ENCODE assay signal across 8 cellular contexts in the genomic region with DNA sequence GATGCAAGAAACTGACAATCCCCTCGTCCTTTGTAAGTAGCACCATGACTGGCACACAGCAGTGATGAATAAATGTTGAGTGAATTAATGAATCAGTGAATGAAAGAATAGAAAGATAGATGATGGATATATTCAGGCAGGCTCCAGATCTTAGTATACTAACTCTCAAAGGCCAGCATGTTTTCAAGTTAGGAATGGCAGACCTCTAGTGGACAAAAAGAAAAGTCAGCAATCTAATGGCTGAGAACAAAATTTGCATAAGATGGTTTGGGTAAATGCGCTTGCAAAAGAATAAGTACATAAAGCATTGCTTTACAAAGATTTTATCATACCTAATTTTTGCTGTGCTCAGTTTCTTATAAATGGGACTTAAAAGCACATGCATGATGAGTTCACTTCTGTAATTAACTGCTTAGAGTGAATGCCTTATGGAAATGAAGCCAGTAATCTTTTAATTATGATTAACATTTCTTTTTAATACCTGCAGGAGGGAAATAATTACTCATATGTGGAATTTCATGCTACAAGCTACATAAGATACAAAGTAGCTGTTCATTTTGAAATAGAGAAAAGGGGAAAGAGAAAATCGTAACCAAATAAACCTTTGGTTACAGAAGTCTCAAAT.
DNase-seq lines count a peak whose midpoint lies in the region; ATAC-seq, FAIRE-seq and TF ChIP-seq lines count a peak whose summit lies in the region.

No MANE protein-coding gene starts in this region.

- no peak overlapping the region for H3K9ac ChIP-seq in K562 (ENCODE audit: insufficient read depth in 1 of 2, low read depth in 2 of 2, low read length in 2 of 2)

- H3K4me2 ChIP-seq in K562 (ENCODE audit: insufficient read depth, low read length), result no peak overlapping the region

- no peak overlapping the region for H3K27ac ChIP-seq in CD4-positive, CD25-positive, alpha-beta regulatory T cell (ENCODE audit: insufficient read depth, low read length, poor library complexity, severe bottlenecking)
- no peak overlapping the region for H3K27ac ChIP-seq in K562 (ENCODE audit: extremely low read depth, low read depth, low read length)
- H3K27ac ChIP-seq in testis, result no peak overlapping the region

- peaks cover 8 to 21% (median 11%) of the 10 kb centered on the region in 4 donors for H3K4me1 Mint-ChIP-seq in CD4-positive, CD25-positive, alpha-beta regulatory T cell
- peaks cover 5 to 8% of the 10 kb centered on the region in 2 donors for H3K4me1 Mint-ChIP-seq in immature natural killer cell

- peaks cover 8% of the 10 kb centered on the region for H3K4me1 ChIP-seq in CD4-positive, CD25-positive, alpha-beta regulatory T cell (ENCODE audit: control insufficient read depth, insufficient read depth, low read length, poor library complexity, severe bottlenecking)
- no peaks in the 10 kb centered on the region for H3K4me1 ChIP-seq in K562 (replicated peaks in 1 of 2; ENCODE audit: control insufficient read depth in 2 of 2, insufficient read depth in 2 of 2, low read length in 2 of 2)
- H3K4me1 ChIP-seq in testis, result no peaks in the 10 kb centered on the region

- no TSS peak for BruUV-seq in K562 (replicated peaks; lab: Mats Ljungman, UMichigan)

- no peaks in the 10 kb centered on the region for H3K9me3 Mint-ChIP-seq in CD4-positive, CD25-positive, alpha-beta regulatory T cell
- peaks cover 0 to 2% (median 0%) of the 10 kb centered on the region in 6 donors for H3K9me3 Mint-ChIP-seq in immature natural killer cell

- TF ChIP-seq EP300 in K562 (IDR thresholded peaks at IDR 0.05; ENCODE audit: low read length), result no peak

- no peaks in the 10 kb centered on the region for H3K36me3 Mint-ChIP-seq in CD4-positive, CD25-positive, alpha-beta regulatory T cell
- peaks cover 0 to 4% (median 0%) of the 10 kb centered on the region in 3 donors for H3K36me3 Mint-ChIP-seq in immature natural killer cell

- no peak for FAIRE-seq in K562 (lab: Jason Lieb, UNC)

- no peaks in the 10 kb centered on the region for H3K79me2 ChIP-seq in K562 (ENCODE audit: control insufficient read depth, insufficient read depth, low read length)

- POLR2A ChIA-PET in K562 (lab: Yijun Ruan, JAX), result no interaction called here

- no peak overlapping the region for H3K4me3 ChIP-seq in CD4-positive, CD25-positive, alpha-beta regulatory T cell (ENCODE audit: low read depth, low read length)
- no peak overlapping the region for H3K4me3 ChIP-seq in K562
- H3K4me3 ChIP-seq in testis, result no peak overlapping the region

- peak; percentile 67 to 74 for TF ChIP-seq RAD21 in K562 (CRISPR knock-in tag; conservative IDR thresholded peaks at IDR 0.05 in 1 of 2, IDR thresholded peaks at IDR 0.05 in 1 of 2)

- in situ Hi-C loops in K562 (cut with MboI), result no loop called here

- H3K9me3 ChIP-seq in CD4-positive, CD25-positive, alpha-beta regulatory T cell (ENCODE audit: control insufficient read depth in 2 of 2, low read length in 2 of 2), result no peaks in the 10 kb centered on the region
- H3K9me3 ChIP-seq in K562 (replicated peaks; ENCODE audit: control insufficient read depth, insufficient read depth, low read depth, low read length) (no peaks in the 10 kb centered on the region), testis (no peaks in the 10 kb centered on the region)

- H3K27me3 ChIP-seq in CD4-positive, CD25-positive, alpha-beta regulatory T cell (ENCODE audit: control insufficient read depth, insufficient read depth, low read length), result no peaks in the 10 kb centered on the region
- H3K27me3 ChIP-seq in K562 (ENCODE audit: control insufficient read depth in 2 of 2, insufficient read depth in 2 of 2, low read length in 2 of 2) (no peaks in the 10 kb centered on the region), testis (no peaks in the 10 kb centered on the region)

- peak; percentile 62 to 66 for ATAC-seq in CD4-positive, CD25-positive, alpha-beta regulatory T cell (ENCODE audit: low read depth in 2 of 2)
- ATAC-seq in GM18520 (IDR thresholded peaks at IDR 0.05; ENCODE audit: unreplicated experiment) (peak; percentile 64), HG03066 (IDR thresholded peaks at IDR 0.05; ENCODE audit: low read depth, unreplicated experiment) (peak; percentile 71), K562 (no peak; the same call in 2 of the 3 replicates)

- H3K27ac Mint-ChIP-seq in CD4-positive, CD25-positive, alpha-beta regulatory T cell, result no peak overlapping the region
- no peak overlapping the region for H3K27ac Mint-ChIP-seq in immature natural killer cell

- H3K27me3 Mint-ChIP-seq in CD4-positive, CD25-positive, alpha-beta regulatory T cell, result no peaks in the 10 kb centered on the region
- H3K27me3 Mint-ChIP-seq in immature natural killer cell (ENCODE audit: low read depth in 3 of 3), result no peaks in the 10 kb centered on the region

- TF ChIP-seq CTCF in K562 (IDR thresholded peaks at IDR 0.05 in 2 of 3, conservative IDR thresholded peaks at IDR 0.05 in 1 of 3; ENCODE audit: insufficient read depth in 2 of 3, low read depth in 1 of 3, low read length in 3 of 3) (peak in 2 of 3 experiments; percentile 26 to 51; a peak in 2 of 6 replicates), testis (IDR thresholded peaks at IDR 0.05) (peak; percentile 46 to 71 (median 67))

- intact Hi-C loops in K562 (cut with micrococcal nuclease) (loop anchor here (5.0 to 10.0 kb wide), 3 partner anchors 207 to 470 kb away; no protein-coding TSS in a partner anchor), testis (cut with DNase I; ENCODE audit: low total_unique reads) (no loop called here)

- H3K4me3 Mint-ChIP-seq in CD4-positive, CD25-positive, alpha-beta regulatory T cell, result no peak overlapping the region
- no peak overlapping the region for H3K4me3 Mint-ChIP-seq in immature natural killer cell

- H2AFZ ChIP-seq in K562 (ENCODE audit: low read depth, low read length), result no peak overlapping the region

- no peaks in the 10 kb centered on the region for H4K20me1 ChIP-seq in K562 (replicated peaks; ENCODE audit: control insufficient read depth, insufficient read depth, low read length)

- no peaks in the 10 kb centered on the region for H3K9me1 ChIP-seq in K562 (ENCODE audit: control insufficient read depth, insufficient read depth, low read length)

- CTCF ChIA-PET in K562 (lab: Yijun Ruan, JAX; ENCODE audit: low intra/inter-chr PET ratio), result interaction anchor here (0.6 to 1.7 kb wide), 3 partner anchors 17 to 276 kb away, joined by 3 to 6 read pairs (median 4); no protein-coding TSS in a partner anchor

- 2% methylated on average over 3 of the region's 3 CpGs for whole genome bisulfite sequencing in K562 (ENCODE audit: insufficient coverage, low coverage, missing lambda C conversion rate)
- WGBS in testis, 2 donors, result 65 to 67% methylated on average over 3 of the region's 3 CpGs

- no peak for TF ChIP-seq POLR2A in K562 (conservative IDR thresholded peaks at IDR 0.05)
- TF ChIP-seq POLR2A in testis (IDR thresholded peaks at IDR 0.05), result no peak

- no peaks in the 10 kb centered on the region for H3K36me3 ChIP-seq in CD4-positive, CD25-positive, alpha-beta regulatory T cell (ENCODE audit: control insufficient read depth, insufficient read depth, low read length)
- H3K36me3 ChIP-seq in K562 (ENCODE audit: control insufficient read depth, insufficient read depth, low read length), result no peaks in the 10 kb centered on the region
- H3K36me3 ChIP-seq in testis (ENCODE audit: low read depth, missing control alignments), result no peaks in the 10 kb centered on the region

- peak in 2 of 3 donors; percentile 61 to 69 for DNase-seq in CD4-positive, CD25-positive, alpha-beta regulatory T cell
- DNase-seq in NCI-H226 (peak; percentile 6), K562 (ENCODE audit: extremely low read depth in 1 of 4, low spot score in 3 of 4) (peak in 1 of 4 experiments; percentile 5), immature natural killer cell (peak; percentile 37 to 48 (median 43)), testis (no peak), mesenteric fat pad (ENCODE audit: low spot score) (no peak)

TF ChIP-seq in K562, 482 proteins besides CTCF, POLR2A, EP300 and RAD21 (continues in another document):
- TF ChIP-seq CEBPZ (IDR thresholded peaks at IDR 0.05; ENCODE audit: borderline replicate concordance, low read depth, low read length), result no peak
- TF ChIP-seq, protein P1, sequence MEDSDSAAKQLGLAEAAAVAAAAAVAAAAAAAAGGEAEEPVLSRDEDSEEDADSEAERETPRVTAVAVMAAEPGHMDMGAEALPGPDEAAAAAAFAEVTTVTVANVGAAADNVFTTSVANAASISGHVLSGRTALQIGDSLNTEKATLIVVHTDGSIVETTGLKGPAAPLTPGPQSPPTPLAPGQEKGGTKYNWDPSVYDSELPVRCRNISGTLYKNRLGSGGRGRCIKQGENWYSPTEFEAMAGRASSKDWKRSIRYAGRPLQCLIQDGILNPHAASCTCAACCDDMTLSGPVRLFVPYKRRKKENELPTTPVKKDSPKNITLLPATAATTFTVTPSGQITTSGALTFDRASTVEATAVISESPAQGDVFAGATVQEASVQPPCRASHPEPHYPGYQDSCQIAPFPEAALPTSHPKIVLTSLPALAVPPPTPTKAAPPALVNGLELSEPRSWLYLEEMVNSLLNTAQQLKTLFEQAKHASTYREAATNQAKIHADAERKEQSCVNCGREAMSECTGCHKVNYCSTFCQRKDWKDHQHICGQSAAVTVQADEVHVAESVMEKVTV (CRISPR knock-in tag; IDR thresholded peaks at IDR 0.05), result peak; percentile 59; the same call in 1 of the 2 replicates
- TF ChIP-seq ZNF316 (IDR thresholded peaks at IDR 0.05), result peak; percentile 15; the same call in 1 of the 2 replicates
- no peak for TF ChIP-seq ELF2 (CRISPR knock-in tag; IDR thresholded peaks at IDR 0.05)

Comparison
In these comparisons a context has a peak if more than half of its experiments do, and no peak if none do; other contexts are left out.
1. DNase-seq: peak in CD4-positive, CD25-positive, alpha-beta regulatory T cell (2 of 3), NCI-H226 (single experiment) and immature natural killer cell (3 of 3); none in testis (single experiment) and mesenteric fat pad (single experiment).